ENCODE assay signal across 11 cellular contexts in genomic region chr14:75084513-75084912, GRCh38. TPM values are rescaled to one million over a fixed set of nuclear protein-coding genes. Genes with fewer than 3 reads are reported as not detected.
DNase-seq lines count a peak whose midpoint lies in the region; ATAC-seq and TF ChIP-seq lines count a peak whose summit lies in the region.
"Had no signal": no experiment of that assay in that cellular context is flagged by ENCODE, and none has a peak within 500 bp of the region (broad histone marks: within the 10 kb centered on the region; RNA-seq: fewer than 3 reads in every experiment).

No MANE protein-coding gene starts in this region.

- H3K36me3 Mint-ChIP-seq in GM23338 (ENCODE audit: low read depth) (peaks cover 56% of the 10 kb centered on the region; the same call in 2 of the 3 replicates), T-helper 17 cell (ENCODE audit: low read depth) (no peaks in the 10 kb centered on the region)
- H3K36me3 Mint-ChIP-seq in activated CD8-positive, alpha-beta memory T cell treated with anti-CD3 and anti-CD28 coated beads, Interleukin-2, amount 10 ng/mL, durations not matched to agents 7 days and 5 days: peaks cover 41% of the 10 kb centered on the region

- H3K9me2 ChIP-seq in GM23338 (ENCODE audit: insufficient read depth): no peaks in the 10 kb centered on the region

- no peaks in the 10 kb centered on the region for H3K9me3 Mint-ChIP-seq in GM23338
- no peaks in the 10 kb centered on the region for H3K9me3 Mint-ChIP-seq in activated CD8-positive, alpha-beta memory T cell treated with anti-CD3 and anti-CD28 coated beads, Interleukin-2, amount 10 ng/mL, durations not matched to agents 7 days and 5 days (ENCODE audit: low read depth)

- H3K9me3 ChIP-seq in T-helper 17 cell (ENCODE audit: control insufficient read depth, low read length, poor library complexity, severe bottlenecking): no peaks in the 10 kb centered on the region
- H3K9me3 ChIP-seq: ovary, suprapubic skin had no signal

- peak; percentile 58 for TF ChIP-seq CTCF in 22Rv1 (IDR thresholded peaks at IDR 0.05)
- peak; percentile 15 to 36; a peak in 2 of 4 replicates for TF ChIP-seq CTCF in GM23338 (conservative IDR thresholded peaks at IDR 0.05; ENCODE audit: low read depth in 2 of 2)

- H3K36me3 ChIP-seq in GM23338 (ENCODE audit: insufficient read depth): peaks cover 26% of the 10 kb centered on the region
- H3K36me3 ChIP-seq: ovary had no signal

- DNase-seq in GM23338 (ENCODE audit: low spot score): no peak
- no peak for DNase-seq in T-helper 17 cell
- DNase-seq in left colon: no peak
- DNase-seq in C1 segment of cervical spinal cord (lab: John Stamatoyannopoulos, UW): no peak
- no peak for DNase-seq in activated CD8-positive, alpha-beta memory T cell treated with anti-CD3 and anti-CD28 coated beads, Interleukin-2, amount 10 ng/mL, durations not matched to agents 7 days and 5 days
- no peak for DNase-seq in mucosa of gallbladder (ENCODE audit: low spot score)
- DNase-seq: NCI-H1092, ovary had no signal

- 0 out of 2 replicates have a peak, but pooled peaks cover 3% of the 10 kb centered on the region for H3F3A ChIP-seq in GM23338 (replicated peaks; ENCODE audit: low read depth)

- H2AFZ ChIP-seq in GM23338: no peak overlapping the region

- no peaks in the 10 kb centered on the region for H3K4me1 ChIP-seq in GM23338 (ENCODE audit: insufficient read depth)

- 0 out of 2 replicates have a peak, but pooled peaks cover 6% of the 10 kb centered on the region for H4K20me1 ChIP-seq in GM23338 (replicated peaks; ENCODE audit: insufficient read depth)

- no peak overlapping the region for H3K4me3 Mint-ChIP-seq in GM23338
- no peak overlapping the region for H3K4me3 Mint-ChIP-seq in T-helper 17 cell
- H3K4me3 Mint-ChIP-seq in activated CD8-positive, alpha-beta memory T cell treated with anti-CD3 and anti-CD28 coated beads, Interleukin-2, amount 10 ng/mL, durations not matched to agents 7 days and 5 days: no peak overlapping the region

- H3K27me3 ChIP-seq in GM23338 (ENCODE audit: insufficient read depth): no peaks in the 10 kb centered on the region
- H3K27me3 ChIP-seq: ovary, suprapubic skin had no signal

- CTCF ChIA-PET in activated CD8-positive, alpha-beta memory T cell treated with anti-CD3 and anti-CD28 coated beads, Interleukin-2, amount 10 ng/mL, durations not matched to agents 7 days and 5 days (lab: Charles Lee): interaction anchor here (7.7 kb wide), 1 partner anchor 137 kb away, joined by 86 read pairs; no protein-coding TSS in a partner anchor

- H3K27ac Mint-ChIP-seq in GM23338 (no peak overlapping the region), T-helper 17 cell (peak overlapping the region; percentile 29)
- H3K27ac Mint-ChIP-seq in activated CD8-positive, alpha-beta memory T cell treated with anti-CD3 and anti-CD28 coated beads, Interleukin-2, amount 10 ng/mL, durations not matched to agents 7 days and 5 days: no peak overlapping the region

- peaks cover 2% of the 10 kb centered on the region for H3K27me3 Mint-ChIP-seq in GM23338 (ENCODE audit: insufficient read depth, low read depth, poor library complexity)
- no peaks in the 10 kb centered on the region for H3K27me3 Mint-ChIP-seq in T-helper 17 cell
- H3K27me3 Mint-ChIP-seq in activated CD8-positive, alpha-beta memory T cell treated with anti-CD3 and anti-CD28 coated beads, Interleukin-2, amount 10 ng/mL, durations not matched to agents 7 days and 5 days: no peaks in the 10 kb centered on the region

- no peak overlapping the region for H3K4me3 ChIP-seq in GM23338
- H3K4me3 ChIP-seq: ovary, suprapubic skin had no signal

- H3K4me2 ChIP-seq in GM23338: no peak overlapping the region

- intact Hi-C loops in left colon (cut with DNase I, micrococcal nuclease): no loop called here

- ATAC-seq in GM23338: no peak
- no peak for ATAC-seq in T-helper 17 cell
- ATAC-seq in left colon: peak; percentile 88
- no peak for ATAC-seq in GM18505 (IDR thresholded peaks at IDR 0.05; ENCODE audit: unreplicated experiment)
- ATAC-seq in activated CD8-positive, alpha-beta memory T cell treated with anti-CD3 and anti-CD28 coated beads, Interleukin-2, amount 10 ng/mL, durations not matched to agents 7 days and 5 days: no peak

- no peaks in the 10 kb centered on the region for H3K4me1 Mint-ChIP-seq in GM23338
- H3K4me1 Mint-ChIP-seq in T-helper 17 cell: no peaks in the 10 kb centered on the region
- H3K4me1 Mint-ChIP-seq in activated CD8-positive, alpha-beta memory T cell treated with anti-CD3 and anti-CD28 coated beads, Interleukin-2, amount 10 ng/mL, durations not matched to agents 7 days and 5 days: no peaks in the 10 kb centered on the region

- no peaks in the 10 kb centered on the region for H3K79me2 ChIP-seq in GM23338 (replicated peaks; ENCODE audit: insufficient read depth)

- H3K27ac ChIP-seq in 22Rv1: no peak overlapping the region
- no peak overlapping the region for H3K27ac ChIP-seq in GM23338 (ENCODE audit: low read depth)
- H3K27ac ChIP-seq: ovary, suprapubic skin had no signal

- no peak for TF ChIP-seq POLR2A in GM18505 (IDR thresholded peaks at IDR 0.05; ENCODE audit: borderline replicate concordance, extremely low read depth, insufficient read depth, insufficient read length)

TF ChIP-seq in GM23338, 12 proteins besides CTCF, POLR2A, EP300 and RAD21 (continues in another document):
- TF ChIP-seq ZNF114 (CRISPR knock-in tag; IDR thresholded peaks at IDR 0.05): no peak
- TF ChIP-seq CREB1 (CRISPR knock-in tag; IDR thresholded peaks at IDR 0.05; ENCODE audit: low read depth): no peak
- no peak for TF ChIP-seq REST (IDR thresholded peaks at IDR 0.05; ENCODE audit: unreplicated experiment)
- TF ChIP-seq JUNB (IDR thresholded peaks at IDR 0.05; ENCODE audit: unreplicated experiment): no peak
- TF ChIP-seq POLR2AphosphoS5 (IDR thresholded peaks at IDR 0.05; ENCODE audit: low read depth): no peak
- no peak for TF ChIP-seq STAT1 (IDR thresholded peaks at IDR 0.05; ENCODE audit: unreplicated experiment)

RNA-seq across cellular contexts. Expression of gene ZC2HC1C, which starts 15.1 kb away (rescaled TPM):
- 0.90 and 3.7 TPM in 2 replicates for total RNA-seq in GM23338 (2014; rRNA removed; shearing (Covaris generic))
- 2.8 and 3.7 TPM in 2 replicates for polyA plus RNA-seq in GM23338 (2016; fragmentation: Nextera tagmentation; extraction: Ambion mirVana)
- total RNA-seq in T-helper 17 cell (under 1 TPM; 0.20 to 0.76 TPM), left colon (1 to 10 TPM; 3.9 to 4.8 TPM), mucosa of gallbladder (3.9 TPM)
- total RNA-seq in activated CD8-positive, alpha-beta memory T cell treated with anti-CD3 and anti-CD28 coated beads, Interleukin-2, amount 10 ng/mL, durations not matched to agents 7 days and 5 days: 1 to 10 TPM; 2.8 to 2.9 TPM

RNA-seq across cellular contexts. Expression of gene ACYP1, which starts 20.7 kb away (rescaled TPM):
- total RNA-seq in GM23338 (2014; rRNA removed; shearing (Covaris generic)): 18.4 and 23.0 TPM in 2 replicates
- polyA plus RNA-seq in GM23338 (2016; fragmentation: Nextera tagmentation; extraction: Ambion mirVana): 91.5 and 104 TPM in 2 replicates
- 10 to 100 TPM; 11.3 to 16.1 TPM for total RNA-seq in T-helper 17 cell
- 10 to 100 TPM; 14.8 to 20.3 TPM for total RNA-seq in left colon
- total RNA-seq in activated CD8-positive, alpha-beta memory T cell treated with anti-CD3 and anti-CD28 coated beads, Interleukin-2, amount 10 ng/mL, durations not matched to agents 7 days and 5 days: 10 to 100 TPM; 45.2 to 59.5 TPM
- total RNA-seq in mucosa of gallbladder: 16.5 TPM

RNA-seq across cellular contexts. Expression of gene MLH3, which starts 33.2 kb away (rescaled TPM):
- 14.7 and 14.8 TPM in 2 replicates for total RNA-seq in GM23338 (2014; rRNA removed; shearing (Covaris generic))
- polyA plus RNA-seq in GM23338 (2016; fragmentation: Nextera tagmentation; extraction: Ambion mirVana): 8.6 and 10.7 TPM in 2 replicates
- total RNA-seq in T-helper 17 cell (10 to 100 TPM; 16.5 to 22.0 TPM), left colon (10 to 100 TPM; 19.6 to 27.0 TPM), mucosa of gallbladder (33.2 TPM)
- 10 to 100 TPM; 15.1 to 16.2 TPM for total RNA-seq in activated CD8-positive, alpha-beta memory T cell treated with anti-CD3 and anti-CD28 coated beads, Interleukin-2, amount 10 ng/mL, durations not matched to agents 7 days and 5 days

RNA-seq across cellular contexts. Expression of gene NEK9, which starts 42.3 kb away (rescaled TPM):
- 31.1 and 37.3 TPM in 2 replicates for total RNA-seq in GM23338 (2014; rRNA removed; shearing (Covaris generic))
- polyA plus RNA-seq in GM23338 (2016; fragmentation: Nextera tagmentation; extraction: Ambion mirVana): 13.9 and 16.3 TPM in 2 replicates
- total RNA-seq in T-helper 17 cell: 10 to 100 TPM; 61.7 to 63.6 TPM
- total RNA-seq in left colon: 10 to 100 TPM; 44.8 to 47.6 TPM
- 10 to 100 TPM; 83.0 to 86.4 TPM for total RNA-seq in activated CD8-positive, alpha-beta memory T cell treated with anti-CD3 and anti-CD28 coated beads, Interleukin-2, amount 10 ng/mL, durations not matched to agents 7 days and 5 days
- total RNA-seq in mucosa of gallbladder: 119 TPM
